In genomic region chr16:77298638-77299360, GRCh38 we compare ENCODE assay signal across 10 cellular contexts.
DNase-seq lines count a peak whose midpoint lies in the region; ATAC-seq, FAIRE-seq and TF ChIP-seq lines count a peak whose summit lies in the region.
"Had no signal": no experiment of that assay in that cellular context is flagged by ENCODE, and none has a peak within 500 bp of the region (broad histone marks: within the 10 kb centered on the region; RNA-seq: fewer than 3 reads in every experiment).

No MANE protein-coding gene starts in this region.

- no peak overlapping the region for H4K5ac ChIP-seq in IMR-90 (ENCODE audit: low read depth, low read length)

- H2BK15ac ChIP-seq in IMR-90 (ENCODE audit: low read depth, low read length): no peak overlapping the region

- no peak overlapping the region for H2AK9ac ChIP-seq in IMR-90 (replicated peaks; ENCODE audit: low read depth, low read length, poor library complexity)

- no peak overlapping the region; the same call in 1 of the 2 replicates for H2AK5ac ChIP-seq in IMR-90 (ENCODE audit: low read depth, low read length)

- no peak overlapping the region for H3K4me3 Mint-ChIP-seq in astrocyte (ENCODE audit: unreplicated experiment)

- H3K27me3 ChIP-seq in IMR-90 (ENCODE audit: control insufficient read depth, insufficient read depth, low read length) (no peaks in the 10 kb centered on the region), astrocyte (ENCODE audit: insufficient read depth, low read length) (no peaks in the 10 kb centered on the region)
- H3K27me3 ChIP-seq: upper lobe of right lung had no signal

- no peaks in the 10 kb centered on the region for H3K27me3 Mint-ChIP-seq in astrocyte (ENCODE audit: low read depth, unreplicated experiment)

- WGBS in IMR-90 (ENCODE audit: extremely low coverage in 2 of 2, insufficient read length in 1 of 2), 2 experiments: no CpG with 5 or more reads among the region's 8 CpGs

- peaks cover 29% of the 10 kb centered on the region for H3K4me1 Mint-ChIP-seq in astrocyte (ENCODE audit: low read depth, unreplicated experiment)

- no peak overlapping the region for H2BK120ac ChIP-seq in IMR-90 (ENCODE audit: low read depth, low read length)

- intact Hi-C loops in IMR-90 (cut with micrococcal nuclease): no loop called here

- POLR2A ChIA-PET in IMR-90 (lab: Charles Lee; ENCODE audit: unreplicated experiment): no interaction called here

- TF ChIP-seq CTCF in AG09309 (IDR thresholded peaks at IDR 0.05; ENCODE audit: control insufficient read depth, insufficient read depth, low read depth, low read length, missing control alignments): no peak
- no peak for TF ChIP-seq CTCF in IMR-90 (conservative IDR thresholded peaks at IDR 0.05; ENCODE audit: low read depth, low read length)
- TF ChIP-seq CTCF in astrocyte (IDR thresholded peaks at IDR 0.05; ENCODE audit: insufficient read depth, low read depth, low read length): no peak

- BruUV-seq in IMR-90 (replicated peaks; lab: Mats Ljungman, UMichigan): no TSS peak

- peak; percentile 96 for ATAC-seq in IMR-90 (ENCODE audit: low read depth)
- no peak for ATAC-seq in GM18907 (IDR thresholded peaks at IDR 0.05; ENCODE audit: unreplicated experiment)
- ATAC-seq: upper lobe of right lung had no signal

- dilution Hi-C loops in IMR-90 (cut with HindIII; ENCODE audit: low sequenced_read_pairs, unreplicated experiment): no loop called here

- H3K9me1 ChIP-seq in IMR-90 (ENCODE audit: insufficient read depth, low read length): 0 out of 2 replicates have a peak, but pooled peaks cover 3% of the 10 kb centered on the region

- in situ Hi-C loops in IMR-90 (cut with MboI; ENCODE audit: low sequenced_read_pairs): no loop called here

- no peak overlapping the region for H2BK5ac ChIP-seq in IMR-90 (ENCODE audit: low read depth, low read length, poor library complexity, severe bottlenecking)

- no peak overlapping the region for H4K91ac ChIP-seq in IMR-90 (ENCODE audit: insufficient read depth, low read depth, low read length)

- no peak overlapping the region for H3K4me2 ChIP-seq in IMR-90 (ENCODE audit: low read depth, low read length)
- peak overlapping the region; percentile 79 for H3K4me2 ChIP-seq in astrocyte (ENCODE audit: low read length)

- H2AFZ ChIP-seq in IMR-90 (replicated peaks; ENCODE audit: low read length, poor library complexity) (no peak overlapping the region), astrocyte (ENCODE audit: low read depth, low read length) (peak overlapping the region; percentile 12)

- H3K9me3 ChIP-seq in IMR-90 (ENCODE audit: control insufficient read depth, insufficient read depth, low read length) (no peaks in the 10 kb centered on the region), astrocyte (ENCODE audit: insufficient read depth, low read depth, low read length) (no peaks in the 10 kb centered on the region)
- H3K9me3 ChIP-seq: upper lobe of right lung had no signal

- CTCF ChIA-PET in IMR-90 (lab: Yijun Ruan, JAX): no interaction called here

- H3K4me1 ChIP-seq in IMR-90 (ENCODE audit: control insufficient read depth, insufficient read depth, low read length) (peaks cover 2% of the 10 kb centered on the region), astrocyte (ENCODE audit: insufficient read depth, low read length) (peaks cover 26% of the 10 kb centered on the region)
- H3K4me1 ChIP-seq: upper lobe of right lung had no signal

- H3K4me3 ChIP-seq in AG09309 (ENCODE audit: control insufficient read depth, low read depth, low read length): no peak overlapping the region
- no peak overlapping the region for H3K4me3 ChIP-seq in IMR-90 (ENCODE audit: insufficient read depth, low read depth, low read length)
- no peak overlapping the region for H3K4me3 ChIP-seq in astrocyte (ENCODE audit: insufficient read depth, low read depth, low read length)
- H3K4me3 ChIP-seq: lung, upper lobe of right lung had no signal

- H3K4ac ChIP-seq in IMR-90 (ENCODE audit: low read depth, low read length): no peak overlapping the region

- H3K36me3 Mint-ChIP-seq in astrocyte (ENCODE audit: low read depth, unreplicated experiment): no peaks in the 10 kb centered on the region

- H3K27ac ChIP-seq in IMR-90 (ENCODE audit: insufficient read depth, low read length): no peak overlapping the region; the same call in 1 of the 2 replicates
- peak overlapping the region; percentile 79 for H3K27ac ChIP-seq in astrocyte (ENCODE audit: low read depth, low read length)
- H3K27ac ChIP-seq: upper lobe of right lung had no signal

- H3K9me3 Mint-ChIP-seq in astrocyte (ENCODE audit: unreplicated experiment): no peaks in the 10 kb centered on the region

- no peak overlapping the region for H3K23ac ChIP-seq in IMR-90 (ENCODE audit: low read depth, low read length)

- H4K20me1 ChIP-seq in IMR-90 (ENCODE audit: insufficient read depth, low read length) (no peaks in the 10 kb centered on the region), astrocyte (ENCODE audit: insufficient read depth, low read length) (no peaks in the 10 kb centered on the region)

- H3K9ac ChIP-seq in IMR-90 (ENCODE audit: low read depth, low read length) (no peak overlapping the region), astrocyte (ENCODE audit: low read length) (peak overlapping the region; percentile 57)

- DNase-seq in AG09309 (ENCODE audit: low read depth) (peak; percentile 89), IMR-90 (peak; percentile 88), astrocyte (ENCODE audit: low read depth) (peak; percentile 97), lung microvascular endothelial cell (ENCODE audit: low read depth in 2 of 2) (peak; percentile 28 to 98), NCI-H1694 treated with DMSO at 0.1 percent for 48 hours (lab: John Stamatoyannopoulos, UW) (no peak)
- no peak for DNase-seq in activated CD4-positive, CD25-positive, alpha-beta regulatory T cell (lab: John Stamatoyannopoulos, UW)
- no peak for DNase-seq in effector CD4-positive, alpha-beta T cell
- DNase-seq: upper lobe of right lung had no signal

- peak overlapping the region; percentile 94 for H3K27ac Mint-ChIP-seq in astrocyte (ENCODE audit: unreplicated experiment)

- no peaks in the 10 kb centered on the region for H3K79me1 ChIP-seq in IMR-90 (ENCODE audit: low read depth in 1 of 2, low read length in 2 of 2)

- H3K14ac ChIP-seq in IMR-90 (replicated peaks; ENCODE audit: low read depth, low read length): no peak overlapping the region

- H4K8ac ChIP-seq in IMR-90 (ENCODE audit: low read depth in 2 of 2, low read length in 2 of 2): no peak overlapping the region

- no peak overlapping the region for H2BK20ac ChIP-seq in IMR-90 (ENCODE audit: low read depth, low read length)

- TF ChIP-seq RAD21 in IMR-90 (IDR thresholded peaks at IDR 0.05; ENCODE audit: low read length): no peak

- TF ChIP-seq POLR2A in IMR-90 (IDR thresholded peaks at IDR 0.05; ENCODE audit: low read depth, low read length): no peak

- peak; percentile 98 for FAIRE-seq in astrocyte (lab: Jason Lieb, UNC)

- no peaks in the 10 kb centered on the region for H3K79me2 ChIP-seq in astrocyte (ENCODE audit: insufficient read depth, low read length)

- no peak overlapping the region for H3K18ac ChIP-seq in IMR-90 (ENCODE audit: low read depth, low read length)

- H3K56ac ChIP-seq in IMR-90 (ENCODE audit: extremely low read depth, insufficient read depth, low read length): no peak overlapping the region

- H3K36me3 ChIP-seq in IMR-90 (ENCODE audit: control insufficient read depth, insufficient read depth, low read length): no peaks in the 10 kb centered on the region
- no peaks in the 10 kb centered on the region for H3K36me3 ChIP-seq in astrocyte (ENCODE audit: insufficient read depth, low read length)
- H3K36me3 ChIP-seq: upper lobe of right lung had no signal

TF ChIP-seq in IMR-90, 13 proteins besides CTCF, POLR2A, EP300 and RAD21:
- TF ChIP-seq MAZ (IDR thresholded peaks at IDR 0.05; ENCODE audit: borderline replicate concordance, low read depth, low read length) (no peak), FOS (IDR thresholded peaks at IDR 0.05; ENCODE audit: low read depth, low read length) (peak; percentile 44; the same call in 1 of the 2 replicates), CEBPB (IDR thresholded peaks at IDR 0.05; ENCODE audit: low read depth, low read length) (peak; percentile 91)
TF ChIP-seq in IMR-90: peak in this region for 2.

Comparison
In these comparisons a context has a peak if more than half of its experiments do, and no peak if none do; other contexts are left out.
1. DNase-seq: peak in AG09309 (single experiment), IMR-90 (single experiment), astrocyte (single experiment) and lung microvascular endothelial cell (2 of 2); none in NCI-H1694 treated with DMSO at 0.1 percent for 48 hours (single experiment), activated CD4-positive, CD25-positive, alpha-beta regulatory T cell (0 of 4) and effector CD4-positive, alpha-beta T cell (single experiment).